10 cellular contexts compared by ENCODE assay signal in genomic region chr6:111710439-111710838, GRCh38.
DNase-seq lines count a peak whose midpoint lies in the region; ATAC-seq, FAIRE-seq and TF ChIP-seq lines count a peak whose summit lies in the region.
"Had no signal": no experiment of that assay in that cellular context is flagged by ENCODE, and none has a peak within 500 bp of the region (broad histone marks: within the 10 kb centered on the region; RNA-seq: fewer than 3 reads in every experiment).

No MANE protein-coding gene starts in this region.

- intact Hi-C loops in heart right ventricle (cut with DNase I) (loop anchor here (1.0 to 10.0 kb wide), 10 partner anchors 162 to 333 kb away; partner anchors contain the start of gene FYN (in 7 of the 10)), cardiac septum (cut with DNase I) (loop anchor here (1.0 to 5.0 kb wide), 3 partner anchors 67 to 333 kb away; partner anchors contain the start of gene FYN), adrenal gland (cut with DNase I) (loop anchor here (5.0 to 10.0 kb wide), 2 partner anchors 164 to 287 kb away; partner anchors contain the start of gene FYN (in 1 of the 2))

- no peak for ATAC-seq in heart right ventricle
- ATAC-seq in activated CD8-positive, alpha-beta T cell treated with anti-CD3 and anti-CD28 coated beads, Interleukin-2, amount 10 ng/mL, durations not matched to agents 7 days and 5 days: no peak
- no peak for ATAC-seq in HG02571 (IDR thresholded peaks at IDR 0.05; ENCODE audit: unreplicated experiment)
- no peak for ATAC-seq in GM18909 (IDR thresholded peaks at IDR 0.05; ENCODE audit: poor library complexity, unreplicated experiment)

- CTCF ChIA-PET in activated CD8-positive, alpha-beta T cell treated with anti-CD3 and anti-CD28 coated beads, Interleukin-2, amount 10 ng/mL, durations not matched to agents 7 days and 5 days (lab: Charles Lee): interaction anchor here (0.7 to 3.4 kb wide), 67 partner anchors 12 to 453 kb away, joined by 3 to 94 read pairs (median 5); partner anchors contain the start of gene FYN

- peak overlapping the region in 9 of 10 donors; percentile 10 to 72 (median 49) for H3K27ac ChIP-seq in heart right ventricle
- peak overlapping the region; percentile 6 for H3K27ac ChIP-seq in keratinocyte (ENCODE audit: control insufficient read depth, insufficient read depth, low read length)
- H3K27ac ChIP-seq in tibial nerve: peak overlapping the region; percentile 49 to 85 (median 63)
- no peak overlapping the region for H3K27ac ChIP-seq in adrenal gland
- H3K27ac ChIP-seq: SJCRH30 had no signal

- H3K4me3 ChIP-seq in heart right ventricle: peak overlapping the region in 3 of 10 donors; percentile 7 to 16 (median 9)
- H3K4me3 ChIP-seq in keratinocyte (ENCODE audit: control insufficient read depth in 2 of 3, extremely low read depth in 1 of 3, insufficient read depth in 2 of 3, low read depth in 1 of 3, low read length in 3 of 3): peak overlapping the region in 1 of 3 experiments; percentile 49
- no peak overlapping the region for H3K4me3 ChIP-seq in tibial nerve
- peak overlapping the region in 1 of 4 donors; percentile 25 for H3K4me3 ChIP-seq in adrenal gland
- H3K4me3 ChIP-seq: SJCRH30 had no signal

- peak overlapping the region; percentile 80 for H3K4me2 ChIP-seq in keratinocyte (ENCODE audit: control insufficient read depth, extremely low read depth, insufficient read depth, low read depth, low read length)

- TF ChIP-seq CTCF in heart right ventricle (IDR thresholded peaks at IDR 0.05) (no peak), keratinocyte (optimal IDR thresholded peaks at IDR 0.05 in 1 of 3, IDR thresholded peaks at IDR 0.05 in 1 of 3, conservative IDR thresholded peaks at IDR 0.05 in 1 of 3; ENCODE audit: extremely low read depth in 1 of 3, insufficient read depth in 2 of 3, low read length in 3 of 3) (no peak), tibial nerve (IDR thresholded peaks at IDR 0.05) (no peak), adrenal gland (IDR thresholded peaks at IDR 0.05) (no peak)

- no peaks in the 10 kb centered on the region for H3K9me3 Mint-ChIP-seq in activated CD8-positive, alpha-beta T cell treated with anti-CD3 and anti-CD28 coated beads, Interleukin-2, amount 10 ng/mL, durations not matched to agents 7 days and 5 days (ENCODE audit: insufficient read depth)

- H3K27ac Mint-ChIP-seq in activated CD8-positive, alpha-beta T cell treated with anti-CD3 and anti-CD28 coated beads, Interleukin-2, amount 10 ng/mL, durations not matched to agents 7 days and 5 days: peak overlapping the region; percentile 10

- no peak for DNase-seq in heart right ventricle
- no peak for DNase-seq in cardiac septum (ENCODE audit: low spot score)
- DNase-seq in activated CD8-positive, alpha-beta T cell treated with anti-CD3 and anti-CD28 coated beads, Interleukin-2, amount 10 ng/mL, durations not matched to agents 7 days and 5 days: no peak
- DNase-seq in keratinocyte (ENCODE audit: low read depth, low spot score): no peak
- DNase-seq in tibial nerve (ENCODE audit: low spot score in 2 of 2): no peak
- DNase-seq in adrenal gland: no peak

- WGBS in heart right ventricle, 2 donors: 75 to 83% methylated on average over 2 of the region's 2 CpGs
- whole genome bisulfite sequencing in tibial nerve, 2 donors: 69 to 75% methylated on average over 2 of the region's 2 CpGs
- 90 to 94% (median 92%) methylated on average over 2 of the region's 2 CpGs for WGBS in adrenal gland, 4 donors

- no peaks in the 10 kb centered on the region for H3K9me3 ChIP-seq in heart right ventricle
- H3K9me3 ChIP-seq in keratinocyte (ENCODE audit: control insufficient read depth, low read depth, low read length): no peaks in the 10 kb centered on the region
- H3K9me3 ChIP-seq in tibial nerve: no peaks in the 10 kb centered on the region
- no peaks in the 10 kb centered on the region for H3K9me3 ChIP-seq in adrenal gland (replicated peaks in 1 of 3)
- H3K9me3 ChIP-seq: Caco-2, SJCRH30 had no signal

- no peaks in the 10 kb centered on the region for H4K20me1 ChIP-seq in keratinocyte (ENCODE audit: control insufficient read depth, extremely low read depth, insufficient read depth, low read length)

- H3K4me3 Mint-ChIP-seq in activated CD8-positive, alpha-beta T cell treated with anti-CD3 and anti-CD28 coated beads, Interleukin-2, amount 10 ng/mL, durations not matched to agents 7 days and 5 days: no peak overlapping the region

- dilution Hi-C loops in keratinocyte (cut with MboI; ENCODE audit: extremely low pct_ligation_motif_present, low sequenced_read_pairs): loop anchor here (25.0 kb wide), 1 partner anchor 252 kb away; no protein-coding TSS in a partner anchor

- no peaks in the 10 kb centered on the region for H3K79me2 ChIP-seq in keratinocyte (ENCODE audit: control insufficient read depth, insufficient read depth, low read length)

- H3K36me3 Mint-ChIP-seq in activated CD8-positive, alpha-beta T cell treated with anti-CD3 and anti-CD28 coated beads, Interleukin-2, amount 10 ng/mL, durations not matched to agents 7 days and 5 days (ENCODE audit: low read depth): peaks cover 64% of the 10 kb centered on the region

- no peaks in the 10 kb centered on the region for H3K27me3 Mint-ChIP-seq in activated CD8-positive, alpha-beta T cell treated with anti-CD3 and anti-CD28 coated beads, Interleukin-2, amount 10 ng/mL, durations not matched to agents 7 days and 5 days (ENCODE audit: low read depth)

- POLR2A ChIA-PET in activated CD8-positive, alpha-beta T cell treated with anti-CD3 and anti-CD28 coated beads, Interleukin-2, amount 10 ng/mL, durations not matched to agents 7 days and 5 days (lab: Charles Lee): interaction anchor here (0.6 to 1.4 kb wide), 4 partner anchors 95 to 743 kb away, joined by 3 to 4 read pairs (median 3); partner anchors contain the start of gene FYN

- TF ChIP-seq POLR2A in tibial nerve (IDR thresholded peaks at IDR 0.05): no peak
- TF ChIP-seq POLR2A in adrenal gland (IDR thresholded peaks at IDR 0.05): no peak

- H3K4me1 ChIP-seq in heart right ventricle: peaks cover 12 to 45% (median 33%) of the 10 kb centered on the region in 9 donors
- peaks cover 5% of the 10 kb centered on the region for H3K4me1 ChIP-seq in keratinocyte (ENCODE audit: control insufficient read depth, extremely low read depth, insufficient read depth, low read length)
- peaks cover 0 to 41% (median 10%) of the 10 kb centered on the region in 4 donors for H3K4me1 ChIP-seq in tibial nerve
- peaks cover 3 to 8% of the 10 kb centered on the region in 2 donors for H3K4me1 ChIP-seq in adrenal gland (replicated peaks in 1 of 2)
- H3K4me1 ChIP-seq: Caco-2 had no signal

- peaks cover 0 to 74% (median 9%) of the 10 kb centered on the region in 9 donors for H3K36me3 ChIP-seq in heart right ventricle
- peaks cover 0 to 20% of the 10 kb centered on the region in 2 experiments for H3K36me3 ChIP-seq in keratinocyte (ENCODE audit: control insufficient read depth in 2 of 2, extremely low read depth in 1 of 2, insufficient read depth in 2 of 2, low read length in 2 of 2)
- H3K36me3 ChIP-seq in tibial nerve: peaks cover 0 to 40% (median 6%) of the 10 kb centered on the region in 3 donors
- H3K36me3 ChIP-seq in adrenal gland (replicated peaks in 1 of 2): no peaks in the 10 kb centered on the region
- H3K36me3 ChIP-seq: SJCRH30 had no signal

- H3K4me1 Mint-ChIP-seq in activated CD8-positive, alpha-beta T cell treated with anti-CD3 and anti-CD28 coated beads, Interleukin-2, amount 10 ng/mL, durations not matched to agents 7 days and 5 days (ENCODE audit: low read depth): peaks cover 41% of the 10 kb centered on the region

- H3K9me1 ChIP-seq in keratinocyte (ENCODE audit: control insufficient read depth, extremely low read depth, insufficient read depth, low read length): no peaks in the 10 kb centered on the region

- no peak for TF ChIP-seq EP300 in tibial nerve (IDR thresholded peaks at IDR 0.05)

- no peak overlapping the region for H3K9ac ChIP-seq in keratinocyte (ENCODE audit: control insufficient read depth, extremely low read depth, insufficient read depth, low read length)

- no peaks in the 10 kb centered on the region for H3K27me3 ChIP-seq in heart right ventricle
- no peaks in the 10 kb centered on the region for H3K27me3 ChIP-seq in keratinocyte (ENCODE audit: control insufficient read depth, extremely low read depth, insufficient read depth, low read length)
- H3K27me3 ChIP-seq in tibial nerve: no peaks in the 10 kb centered on the region
- H3K27me3 ChIP-seq in adrenal gland: no peaks in the 10 kb centered on the region
- H3K27me3 ChIP-seq: SJCRH30 had no signal

- H2AFZ ChIP-seq in keratinocyte (ENCODE audit: control insufficient read depth, low read length): peak overlapping the region; percentile 63

- FAIRE-seq in keratinocyte (lab: Jason Lieb, UNC): no peak

Comparison
In these comparisons a context has a peak if more than half of its experiments do, and no peak if none do; other contexts are left out.
1. H3K27ac ChIP-seq: peak in heart right ventricle (9 of 10), keratinocyte (single experiment) and tibial nerve (4 of 4); none in adrenal gland (0 of 5).